Comparison of ENCODE assay signal across 1 cellular context in the genomic region with DNA sequence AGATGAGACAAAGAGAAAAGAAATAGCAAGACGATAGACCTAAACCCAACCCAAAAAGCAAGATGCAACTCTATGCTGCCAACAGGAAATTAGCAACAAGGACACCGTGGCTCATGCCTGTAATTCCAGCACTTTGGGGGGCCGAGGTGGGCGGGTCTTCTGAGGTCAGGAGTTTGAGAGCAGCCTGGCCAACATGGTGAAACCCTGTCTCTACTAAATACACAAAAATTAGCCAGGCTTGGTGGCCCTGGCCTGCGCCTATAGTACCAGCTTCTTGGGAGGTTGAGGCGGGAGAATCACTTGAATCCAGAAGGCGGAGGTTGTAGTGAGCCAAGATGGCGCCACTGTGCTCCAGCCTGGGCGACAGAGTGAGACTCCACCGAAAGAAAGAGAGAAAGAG.
TF ChIP-seq lines count a peak whose summit lies in the region.

No MANE protein-coding gene starts in this region.

TF ChIP-seq in K562, 482 proteins besides CTCF, POLR2A, EP300 and RAD21:
- no peak for TF ChIP-seq PPARD (CRISPR knock-in tag; IDR thresholded peaks at IDR 0.05)
- TF ChIP-seq ZNF197 (CRISPR knock-in tag; IDR thresholded peaks at IDR 0.05; ENCODE audit: low read depth): no peak
- TF ChIP-seq, protein P1, sequence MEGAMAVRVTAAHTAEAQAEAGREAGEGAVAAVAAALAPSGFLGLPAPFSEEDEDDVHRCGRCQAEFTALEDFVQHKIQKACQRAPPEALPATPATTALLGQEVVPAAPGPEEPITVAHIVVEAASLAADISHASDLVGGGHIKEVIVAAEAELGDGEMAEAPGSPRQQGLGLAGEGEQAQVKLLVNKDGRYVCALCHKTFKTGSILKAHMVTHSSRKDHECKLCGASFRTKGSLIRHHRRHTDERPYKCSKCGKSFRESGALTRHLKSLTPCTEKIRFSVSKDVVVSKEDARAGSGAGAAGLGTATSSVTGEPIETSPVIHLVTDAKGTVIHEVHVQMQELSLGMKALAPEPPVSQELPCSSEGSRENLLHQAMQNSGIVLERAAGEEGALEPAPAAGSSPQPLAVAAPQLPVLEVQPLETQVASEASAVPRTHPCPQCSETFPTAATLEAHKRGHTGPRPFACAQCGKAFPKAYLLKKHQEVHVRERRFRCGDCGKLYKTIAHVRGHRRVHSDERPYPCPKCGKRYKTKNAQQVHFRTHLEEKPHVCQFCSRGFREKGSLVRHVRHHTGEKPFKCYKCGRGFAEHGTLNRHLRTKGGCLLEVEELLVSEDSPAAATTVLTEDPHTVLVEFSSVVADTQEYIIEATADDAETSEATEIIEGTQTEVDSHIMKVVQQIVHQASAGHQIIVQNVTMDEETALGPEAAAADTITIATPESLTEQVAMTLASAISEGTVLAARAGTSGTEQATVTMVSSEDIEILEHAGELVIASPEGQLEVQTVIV (CRISPR knock-in tag; IDR thresholded peaks at IDR 0.05; ENCODE audit: borderline replicate concordance): no peak
- no peak for TF ChIP-seq KLF10 (CRISPR knock-in tag; IDR thresholded peaks at IDR 0.05)
- TF ChIP-seq ZZZ3 (IDR thresholded peaks at IDR 0.05): no peak
- TF ChIP-seq CBX5 (IDR thresholded peaks at IDR 0.05; ENCODE audit: borderline replicate concordance, low read depth): no peak
- no peak for TF ChIP-seq ZNF165 (CRISPR knock-in tag; IDR thresholded peaks at IDR 0.05; ENCODE audit: borderline replicate concordance)
- no peak for TF ChIP-seq ZNF707 (CRISPR knock-in tag; conservative IDR thresholded peaks at IDR 0.05)
- no peak for TF ChIP-seq FOXK2 (conservative IDR thresholded peaks at IDR 0.05 in 1 of 2, IDR thresholded peaks at IDR 0.05 in 1 of 2; ENCODE audit: low read depth in 2 of 2)
- no peak for TF ChIP-seq GTF2A2 (tag; IDR thresholded peaks at IDR 0.05)
TF ChIP-seq in K562: peak in this region for 0.
